15 cellular contexts compared by ENCODE assay signal in the genomic region with DNA sequence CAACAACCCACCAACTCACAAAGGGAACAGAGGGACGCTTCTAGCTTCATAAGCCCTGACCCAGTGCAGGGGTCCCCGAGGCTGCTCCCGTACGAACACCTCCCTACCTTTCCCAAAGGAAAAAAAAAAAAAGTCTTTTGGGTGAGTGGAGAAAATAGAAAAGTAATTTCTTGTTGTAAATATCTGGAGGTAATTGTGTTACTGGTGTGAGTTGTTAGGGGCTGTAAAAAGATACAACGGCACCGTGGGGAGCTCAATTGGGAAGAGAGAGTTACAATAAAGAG. TPM values are rescaled to one million over a fixed set of nuclear protein-coding genes. Genes with fewer than 3 reads are reported as not detected.
DNase-seq lines count a peak whose midpoint lies in the region; ATAC-seq and TF ChIP-seq lines count a peak whose summit lies in the region.
"Had no signal": no experiment of that assay in that cellular context is flagged by ENCODE, and none has a peak within 500 bp of the region (broad histone marks: within the 10 kb centered on the region; RNA-seq: fewer than 3 reads in every experiment).

No MANE protein-coding gene starts in this region.

- H3K23ac ChIP-seq in neuronal stem cell (ENCODE audit: low read depth, low read length, poor library complexity) = no peak overlapping the region

- peaks cover 2% of the 10 kb centered on the region for H3K36me3 ChIP-seq in MG63
- H3K36me3 ChIP-seq in neuronal stem cell (replicated peaks in 1 of 2; ENCODE audit: control insufficient read depth in 2 of 2, insufficient read depth in 2 of 2, low read length in 2 of 2) = peaks cover 5 to 55% of the 10 kb centered on the region in 2 donors
- H3K36me3 ChIP-seq in SJCRH30 = no peaks in the 10 kb centered on the region

- H3K27me3 ChIP-seq in MG63 (no peaks in the 10 kb centered on the region), neuronal stem cell (ENCODE audit: control insufficient read depth in 3 of 3, insufficient read depth in 3 of 3, low read depth in 1 of 3, low read length in 3 of 3) (peaks cover 0 to 16% (median 0%) of the 10 kb centered on the region in 3 experiments), SJCRH30 (no peaks in the 10 kb centered on the region)

- H3K4me3 ChIP-seq in MG63 = peak overlapping the region; percentile 62
- peak overlapping the region; percentile 59 to 81 for H3K4me3 ChIP-seq in neuronal stem cell (ENCODE audit: low read length in 2 of 2)
- no peak overlapping the region for H3K4me3 ChIP-seq in SJCRH30

- H3K9me3 Mint-ChIP-seq in brain = peaks cover 0 to 11% (median 2%) of the 10 kb centered on the region in 5 experiments
- H3K9me3 Mint-ChIP-seq in glutamatergic neuron (ENCODE audit: unreplicated experiment) = peaks cover 29% of the 10 kb centered on the region
- H3K9me3 Mint-ChIP-seq in activated T-cell treated with anti-CD3 and anti-CD28 coated beads, Interleukin-2, amount 50 U/mL, for 4 hours = peaks cover 7% of the 10 kb centered on the region

- H3K4me1 ChIP-seq in neuronal stem cell (ENCODE audit: control insufficient read depth in 2 of 2, insufficient read depth in 1 of 2, low read depth in 1 of 2, low read length in 2 of 2) (peaks cover 11 to 32% of the 10 kb centered on the region in 2 donors), SJCRH30 (0 out of 2 replicates have a peak, but pooled peaks cover 3% of the 10 kb centered on the region)

- H3K4me1 Mint-ChIP-seq in brain = peaks cover 61% of the 10 kb centered on the region
- H3K4me1 Mint-ChIP-seq in glutamatergic neuron (ENCODE audit: low read depth, unreplicated experiment) = peaks cover 48% of the 10 kb centered on the region
- H3K4me1 Mint-ChIP-seq in activated T-cell treated with anti-CD3 and anti-CD28 coated beads, Interleukin-2, amount 50 U/mL, for 4 hours (ENCODE audit: low read depth) = peaks cover 50% of the 10 kb centered on the region

- H3K4ac ChIP-seq in neuronal stem cell (ENCODE audit: low read length) = no peak overlapping the region

- H2AK5ac ChIP-seq in neuronal stem cell (ENCODE audit: low read depth, low read length) = no peak overlapping the region

- H3K14ac ChIP-seq in neuronal stem cell (ENCODE audit: low read length) = no peak overlapping the region

- no peak overlapping the region for H2BK15ac ChIP-seq in neuronal stem cell (ENCODE audit: low read length)

- ATAC-seq in activated T-cell treated with anti-CD3 and anti-CD28 coated beads, Interleukin-2, amount 50 U/mL, for 4 hours = no peak

- H3K27ac Mint-ChIP-seq in brain (peak overlapping the region; percentile 89 to 98 (median 97)), glutamatergic neuron (ENCODE audit: unreplicated experiment) (peak overlapping the region; percentile 7)

- H3K18ac ChIP-seq in neuronal stem cell (ENCODE audit: low read length) = peak overlapping the region; percentile 7

- no peak overlapping the region for H2BK5ac ChIP-seq in neuronal stem cell (ENCODE audit: low read length)

- H3K27ac ChIP-seq in neuronal stem cell (replicated peaks; ENCODE audit: low read length) = no peak overlapping the region
- no peak overlapping the region for H3K27ac ChIP-seq in SJCRH30
- H3K27ac ChIP-seq: HL-60 had no signal

- TF ChIP-seq CTCF in brain (conservative IDR thresholded peaks at IDR 0.05) = no peak
- no peak for TF ChIP-seq CTCF in glutamatergic neuron (IDR thresholded peaks at IDR 0.05; ENCODE audit: partially characterized antibody, unreplicated experiment)

- H2BK12ac ChIP-seq in neuronal stem cell (ENCODE audit: low read length) = no peak overlapping the region

- H3K9ac ChIP-seq in neuronal stem cell (ENCODE audit: low read depth, low read length, poor library complexity) = no peak overlapping the region

- no peak overlapping the region for H4K91ac ChIP-seq in neuronal stem cell (ENCODE audit: low read depth, low read length, poor library complexity)

- H3K9me3 ChIP-seq in MG63 = no peaks in the 10 kb centered on the region
- peaks cover 0 to 10% of the 10 kb centered on the region in 2 donors for H3K9me3 ChIP-seq in neuronal stem cell (replicated peaks in 1 of 2; ENCODE audit: control insufficient read depth in 2 of 2, insufficient read depth in 1 of 2, low read depth in 1 of 2, low read length in 2 of 2)
- H3K9me3 ChIP-seq in SJCRH30 (replicated peaks) = no peaks in the 10 kb centered on the region

- H4K8ac ChIP-seq in neuronal stem cell (ENCODE audit: low read depth, low read length) = no peak overlapping the region

- H3K36me3 Mint-ChIP-seq in brain (peaks cover 48% of the 10 kb centered on the region), glutamatergic neuron (ENCODE audit: unreplicated experiment) (peaks cover 8% of the 10 kb centered on the region)
- H3K36me3 Mint-ChIP-seq in activated T-cell treated with anti-CD3 and anti-CD28 coated beads, Interleukin-2, amount 50 U/mL, for 4 hours (ENCODE audit: insufficient read depth) = no peaks in the 10 kb centered on the region

- H3K4me2 ChIP-seq in neuronal stem cell (ENCODE audit: insufficient read depth, low read length, poor library complexity, severe bottlenecking) = peak overlapping the region; percentile 67

- H2BK120ac ChIP-seq in neuronal stem cell (ENCODE audit: low read depth, low read length) = no peak overlapping the region

- WGBS in neuronal stem cell (ENCODE audit: extremely low coverage in 2 of 2, insufficient read length in 2 of 2, insufficient replicate concordance in 1 of 2), 2 donors = no CpG with 5 or more reads among the region's 6 CpGs

- H3K79me1 ChIP-seq in neuronal stem cell (ENCODE audit: low read depth, low read length) = peaks cover 12% of the 10 kb centered on the region

- H3K27me3 Mint-ChIP-seq in brain (peaks cover 65% of the 10 kb centered on the region), glutamatergic neuron (ENCODE audit: unreplicated experiment) (peaks cover 55% of the 10 kb centered on the region)
- H3K27me3 Mint-ChIP-seq in activated T-cell treated with anti-CD3 and anti-CD28 coated beads, Interleukin-2, amount 50 U/mL, for 4 hours (ENCODE audit: low read depth) = peaks cover 84% of the 10 kb centered on the region

- DNase-seq in MG63 (no peak), glutamatergic neuron (no peak), neuronal stem cell (ENCODE audit: low spot score) (no peak), SJCRH30 (no peak), NAMALWA (ENCODE audit: low spot score) (no peak)
- DNase-seq in activated T-cell treated with anti-CD3 and anti-CD28 coated beads, Interleukin-2, amount 50 U/mL, for 4 hours = no peak
- DNase-seq: C1 segment of cervical spinal cord, GF-D8, MV-4-11, NCI-H1436, NCI-H2029 treated with DMSO at 0.1 percent for 48 hours, NCI-H2171 treated with DMSO at 0.1 percent for 48 hours, NCI-H748 treated with DMSO at 0.1 percent for 48 hours had no signal

- H3K4me3 Mint-ChIP-seq in brain = peak overlapping the region; percentile 93 to 98 (median 95)
- H3K4me3 Mint-ChIP-seq in glutamatergic neuron (ENCODE audit: unreplicated experiment) = peak overlapping the region; percentile 90
- H3K4me3 Mint-ChIP-seq in activated T-cell treated with anti-CD3 and anti-CD28 coated beads, Interleukin-2, amount 50 U/mL, for 4 hours = no peak overlapping the region

- no peak overlapping the region for H2AFZ ChIP-seq in neuronal stem cell (ENCODE audit: low read length)

RNA-seq across cellular contexts. Expression of gene PAX6, which starts 3.4 kb away (rescaled TPM):
- total RNA-seq in MG63 (2014; rRNA removed; shearing (Covaris generic); ENCODE audit: low replicate concordance) = 12.4 and 12.7 TPM in 2 replicates
- polyA plus RNA-seq in brain (ENCODE audit: insufficient read depth, low read depth, low replicate concordance) = 16.7 TPM
- total RNA-seq in glutamatergic neuron (ENCODE audit: unreplicated experiment) = 30.7 TPM
- polyA plus RNA-seq in neuronal stem cell (2013, experiment 1 of 2) = 254 TPM
- polyA plus RNA-seq in neuronal stem cell (2013, experiment 2 of 2) = 259 TPM
- total RNA-seq in SJCRH30 (2014; rRNA removed; shearing (Covaris generic)) = 6.6 and 9.3 TPM in 2 replicates
- total RNA-seq in activated T-cell treated with anti-CD3 and anti-CD28 coated beads, Interleukin-2, amount 50 U/mL, for 4 hours = not detected
